Comparison of ENCODE assay signal across 1 cellular context in the genomic region with DNA sequence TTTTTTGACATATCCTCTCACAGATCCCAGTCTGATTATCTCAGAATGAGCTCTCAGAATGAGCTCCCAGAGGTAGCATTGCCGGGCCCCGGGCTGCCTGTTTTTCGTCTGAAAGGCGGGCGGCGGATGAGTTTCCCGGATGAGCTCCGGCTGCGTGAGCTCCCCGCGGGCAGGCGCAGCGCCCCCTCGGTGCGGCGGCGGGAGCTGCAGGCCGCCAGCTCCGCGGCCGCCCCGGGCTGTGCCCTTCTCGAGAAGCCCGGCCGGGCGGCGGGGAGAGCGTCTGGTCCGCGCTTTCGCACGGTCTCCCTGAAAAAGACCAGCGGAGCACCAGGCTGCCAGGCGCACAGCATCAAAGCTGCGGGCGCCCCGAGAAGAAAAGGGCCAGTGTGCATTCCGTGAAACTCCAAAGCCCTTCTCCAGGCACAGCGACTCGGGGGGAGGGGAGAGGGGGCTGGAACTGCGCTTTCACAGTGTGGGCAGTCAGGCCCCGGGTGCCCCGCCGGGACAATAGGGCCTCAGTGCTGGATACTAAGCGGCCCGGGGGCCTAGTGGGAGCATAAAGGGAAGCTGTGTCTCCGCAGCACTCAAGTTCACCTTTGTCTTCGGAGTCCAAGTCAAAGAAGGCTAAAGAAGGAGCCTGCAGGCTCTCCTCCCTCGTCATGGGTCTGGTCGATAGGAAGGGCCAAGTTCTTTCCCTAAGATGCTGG.
A peak's percentile ranks its signal among the peaks of the same experiment; 100 is the strongest.
TF ChIP-seq lines count a peak whose summit lies in the region.

No MANE protein-coding gene starts in this region.

TF ChIP-seq in K562, 482 proteins besides CTCF, POLR2A, EP300 and RAD21 (continued from another document and continues in another):
- TF ChIP-seq, protein P1, sequence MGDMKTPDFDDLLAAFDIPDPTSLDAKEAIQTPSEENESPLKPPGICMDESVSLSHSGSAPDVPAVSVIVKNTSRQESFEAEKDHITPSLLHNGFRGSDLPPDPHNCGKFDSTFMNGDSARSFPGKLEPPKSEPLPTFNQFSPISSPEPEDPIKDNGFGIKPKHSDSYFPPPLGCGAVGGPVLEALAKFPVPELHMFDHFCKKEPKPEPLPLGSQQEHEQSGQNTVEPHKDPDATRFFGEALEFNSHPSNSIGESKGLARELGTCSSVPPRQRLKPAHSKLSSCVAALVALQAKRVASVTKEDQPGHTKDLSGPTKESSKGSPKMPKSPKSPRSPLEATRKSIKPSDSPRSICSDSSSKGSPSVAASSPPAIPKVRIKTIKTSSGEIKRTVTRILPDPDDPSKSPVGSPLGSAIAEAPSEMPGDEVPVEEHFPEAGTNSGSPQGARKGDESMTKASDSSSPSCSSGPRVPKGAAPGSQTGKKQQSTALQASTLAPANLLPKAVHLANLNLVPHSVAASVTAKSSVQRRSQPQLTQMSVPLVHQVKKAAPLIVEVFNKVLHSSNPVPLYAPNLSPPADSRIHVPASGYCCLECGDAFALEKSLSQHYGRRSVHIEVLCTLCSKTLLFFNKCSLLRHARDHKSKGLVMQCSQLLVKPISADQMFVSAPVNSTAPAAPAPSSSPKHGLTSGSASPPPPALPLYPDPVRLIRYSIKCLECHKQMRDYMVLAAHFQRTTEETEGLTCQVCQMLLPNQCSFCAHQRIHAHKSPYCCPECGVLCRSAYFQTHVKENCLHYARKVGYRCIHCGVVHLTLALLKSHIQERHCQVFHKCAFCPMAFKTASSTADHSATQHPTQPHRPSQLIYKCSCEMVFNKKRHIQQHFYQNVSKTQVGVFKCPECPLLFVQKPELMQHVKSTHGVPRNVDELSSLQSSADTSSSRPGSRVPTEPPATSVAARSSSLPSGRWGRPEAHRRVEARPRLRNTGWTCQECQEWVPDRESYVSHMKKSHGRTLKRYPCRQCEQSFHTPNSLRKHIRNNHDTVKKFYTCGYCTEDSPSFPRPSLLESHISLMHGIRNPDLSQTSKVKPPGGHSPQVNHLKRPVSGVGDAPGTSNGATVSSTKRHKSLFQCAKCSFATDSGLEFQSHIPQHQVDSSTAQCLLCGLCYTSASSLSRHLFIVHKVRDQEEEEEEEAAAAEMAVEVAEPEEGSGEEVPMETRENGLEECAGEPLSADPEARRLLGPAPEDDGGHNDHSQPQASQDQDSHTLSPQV (IDR thresholded peaks at IDR 0.05), result peak; percentile 67
- TF ChIP-seq CTBP1 (IDR thresholded peaks at IDR 0.05; ENCODE audit: borderline replicate concordance) (peak; percentile 53), WHSC1 (IDR thresholded peaks at IDR 0.05; ENCODE audit: low read length) (no peak), HMGN3 (IDR thresholded peaks at IDR 0.05; ENCODE audit: borderline replicate concordance, extremely low read depth, insufficient read length, low read depth, low read length) (peak; percentile 74), ATF7 (IDR thresholded peaks at IDR 0.05) (peak; percentile 62), PURB (CRISPR knock-in tag; IDR thresholded peaks at IDR 0.05; ENCODE audit: low read depth) (no peak), POLR2B (IDR thresholded peaks at IDR 0.05; ENCODE audit: low read depth, partially characterized antibody) (peak; percentile 31), RBFOX2 (IDR thresholded peaks at IDR 0.05; ENCODE audit: low read depth, low read length) (peak; percentile 80), ZNF830 (CRISPR knock-in tag; IDR thresholded peaks at IDR 0.05) (no peak), TBP (optimal IDR thresholded peaks at IDR 0.05; ENCODE audit: low read depth, low read length) (peak; percentile 58), SRSF7 (optimal IDR thresholded peaks at IDR 0.05; ENCODE audit: low read depth, low read length) (no peak), JUND (IDR thresholded peaks at IDR 0.05; ENCODE audit: borderline replicate concordance, low read depth, low read length) (peak; percentile 44; the same call in 1 of the 2 replicates), JUND (tag; IDR thresholded peaks at IDR 0.05; ENCODE audit: borderline replicate concordance, low read depth, low read length) (no peak; the same call in 2 of the 3 replicates), IRF2 (CRISPR knock-in tag; IDR thresholded peaks at IDR 0.05) (no peak), SOX6 (IDR thresholded peaks at IDR 0.05) (peak; percentile 33; the same call in 1 of the 2 replicates), MCM7 (IDR thresholded peaks at IDR 0.05) (no peak), MAZ (CRISPR knock-in tag; conservative IDR thresholded peaks at IDR 0.05 in 1 of 2, IDR thresholded peaks at IDR 0.05 in 1 of 2) (peak in 1 of 2 experiments; percentile 57; a peak in 2 of 4 replicates)
- TF ChIP-seq, protein P2, sequence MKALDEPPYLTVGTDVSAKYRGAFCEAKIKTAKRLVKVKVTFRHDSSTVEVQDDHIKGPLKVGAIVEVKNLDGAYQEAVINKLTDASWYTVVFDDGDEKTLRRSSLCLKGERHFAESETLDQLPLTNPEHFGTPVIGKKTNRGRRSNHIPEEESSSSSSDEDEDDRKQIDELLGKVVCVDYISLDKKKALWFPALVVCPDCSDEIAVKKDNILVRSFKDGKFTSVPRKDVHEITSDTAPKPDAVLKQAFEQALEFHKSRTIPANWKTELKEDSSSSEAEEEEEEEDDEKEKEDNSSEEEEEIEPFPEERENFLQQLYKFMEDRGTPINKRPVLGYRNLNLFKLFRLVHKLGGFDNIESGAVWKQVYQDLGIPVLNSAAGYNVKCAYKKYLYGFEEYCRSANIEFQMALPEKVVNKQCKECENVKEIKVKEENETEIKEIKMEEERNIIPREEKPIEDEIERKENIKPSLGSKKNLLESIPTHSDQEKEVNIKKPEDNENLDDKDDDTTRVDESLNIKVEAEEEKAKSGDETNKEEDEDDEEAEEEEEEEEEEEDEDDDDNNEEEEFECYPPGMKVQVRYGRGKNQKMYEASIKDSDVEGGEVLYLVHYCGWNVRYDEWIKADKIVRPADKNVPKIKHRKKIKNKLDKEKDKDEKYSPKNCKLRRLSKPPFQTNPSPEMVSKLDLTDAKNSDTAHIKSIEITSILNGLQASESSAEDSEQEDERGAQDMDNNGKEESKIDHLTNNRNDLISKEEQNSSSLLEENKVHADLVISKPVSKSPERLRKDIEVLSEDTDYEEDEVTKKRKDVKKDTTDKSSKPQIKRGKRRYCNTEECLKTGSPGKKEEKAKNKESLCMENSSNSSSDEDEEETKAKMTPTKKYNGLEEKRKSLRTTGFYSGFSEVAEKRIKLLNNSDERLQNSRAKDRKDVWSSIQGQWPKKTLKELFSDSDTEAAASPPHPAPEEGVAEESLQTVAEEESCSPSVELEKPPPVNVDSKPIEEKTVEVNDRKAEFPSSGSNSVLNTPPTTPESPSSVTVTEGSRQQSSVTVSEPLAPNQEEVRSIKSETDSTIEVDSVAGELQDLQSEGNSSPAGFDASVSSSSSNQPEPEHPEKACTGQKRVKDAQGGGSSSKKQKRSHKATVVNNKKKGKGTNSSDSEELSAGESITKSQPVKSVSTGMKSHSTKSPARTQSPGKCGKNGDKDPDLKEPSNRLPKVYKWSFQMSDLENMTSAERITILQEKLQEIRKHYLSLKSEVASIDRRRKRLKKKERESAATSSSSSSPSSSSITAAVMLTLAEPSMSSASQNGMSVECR (CRISPR knock-in tag; IDR thresholded peaks at IDR 0.05), result no peak
- TF ChIP-seq, protein P3, sequence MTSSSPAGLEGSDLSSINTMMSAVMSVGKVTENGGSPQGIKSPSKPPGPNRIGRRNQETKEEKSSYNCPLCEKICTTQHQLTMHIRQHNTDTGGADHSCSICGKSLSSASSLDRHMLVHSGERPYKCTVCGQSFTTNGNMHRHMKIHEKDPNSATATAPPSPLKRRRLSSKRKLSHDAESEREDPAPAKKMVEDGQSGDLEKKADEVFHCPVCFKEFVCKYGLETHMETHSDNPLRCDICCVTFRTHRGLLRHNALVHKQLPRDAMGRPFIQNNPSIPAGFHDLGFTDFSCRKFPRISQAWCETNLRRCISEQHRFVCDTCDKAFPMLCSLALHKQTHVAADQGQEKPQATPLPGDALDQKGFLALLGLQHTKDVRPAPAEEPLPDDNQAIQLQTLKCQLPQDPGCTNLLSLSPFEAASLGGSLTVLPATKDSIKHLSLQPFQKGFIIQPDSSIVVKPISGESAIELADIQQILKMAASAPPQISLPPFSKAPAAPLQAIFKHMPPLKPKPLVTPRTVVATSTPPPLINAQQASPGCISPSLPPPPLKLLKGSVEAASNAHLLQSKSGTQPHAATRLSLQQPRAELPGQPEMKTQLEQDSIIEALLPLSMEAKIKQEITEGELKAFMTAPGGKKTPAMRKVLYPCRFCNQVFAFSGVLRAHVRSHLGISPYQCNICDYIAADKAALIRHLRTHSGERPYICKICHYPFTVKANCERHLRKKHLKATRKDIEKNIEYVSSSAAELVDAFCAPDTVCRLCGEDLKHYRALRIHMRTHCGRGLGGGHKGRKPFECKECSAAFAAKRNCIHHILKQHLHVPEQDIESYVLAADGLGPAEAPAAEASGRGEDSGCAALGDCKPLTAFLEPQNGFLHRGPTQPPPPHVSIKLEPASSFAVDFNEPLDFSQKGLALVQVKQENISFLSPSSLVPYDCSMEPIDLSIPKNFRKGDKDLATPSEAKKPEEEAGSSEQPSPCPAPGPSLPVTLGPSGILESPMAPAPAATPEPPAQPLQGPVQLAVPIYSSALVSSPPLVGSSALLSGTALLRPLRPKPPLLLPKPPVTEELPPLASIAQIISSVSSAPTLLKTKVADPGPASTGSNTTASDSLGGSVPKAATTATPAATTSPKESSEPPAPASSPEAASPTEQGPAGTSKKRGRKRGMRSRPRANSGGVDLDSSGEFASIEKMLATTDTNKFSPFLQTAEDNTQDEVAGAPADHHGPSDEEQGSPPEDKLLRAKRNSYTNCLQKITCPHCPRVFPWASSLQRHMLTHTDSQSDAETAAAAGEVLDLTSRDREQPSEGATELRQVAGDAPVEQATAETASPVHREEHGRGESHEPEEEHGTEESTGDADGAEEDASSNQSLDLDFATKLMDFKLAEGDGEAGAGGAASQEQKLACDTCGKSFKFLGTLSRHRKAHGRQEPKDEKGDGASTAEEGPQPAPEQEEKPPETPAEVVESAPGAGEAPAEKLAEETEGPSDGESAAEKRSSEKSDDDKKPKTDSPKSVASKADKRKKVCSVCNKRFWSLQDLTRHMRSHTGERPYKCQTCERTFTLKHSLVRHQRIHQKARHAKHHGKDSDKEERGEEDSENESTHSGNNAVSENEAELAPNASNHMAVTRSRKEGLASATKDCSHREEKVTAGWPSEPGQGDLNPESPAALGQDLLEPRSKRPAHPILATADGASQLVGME (CRISPR knock-in tag; IDR thresholded peaks at IDR 0.05), result no peak
- TF ChIP-seq, protein P4, sequence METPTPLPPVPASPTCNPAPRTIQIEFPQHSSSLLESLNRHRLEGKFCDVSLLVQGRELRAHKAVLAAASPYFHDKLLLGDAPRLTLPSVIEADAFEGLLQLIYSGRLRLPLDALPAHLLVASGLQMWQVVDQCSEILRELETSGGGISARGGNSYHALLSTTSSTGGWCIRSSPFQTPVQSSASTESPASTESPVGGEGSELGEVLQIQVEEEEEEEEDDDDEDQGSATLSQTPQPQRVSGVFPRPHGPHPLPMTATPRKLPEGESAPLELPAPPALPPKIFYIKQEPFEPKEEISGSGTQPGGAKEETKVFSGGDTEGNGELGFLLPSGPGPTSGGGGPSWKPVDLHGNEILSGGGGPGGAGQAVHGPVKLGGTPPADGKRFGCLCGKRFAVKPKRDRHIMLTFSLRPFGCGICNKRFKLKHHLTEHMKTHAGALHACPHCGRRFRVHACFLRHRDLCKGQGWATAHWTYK (CRISPR knock-in tag; IDR thresholded peaks at IDR 0.05), result no peak
- TF ChIP-seq, protein P5, sequence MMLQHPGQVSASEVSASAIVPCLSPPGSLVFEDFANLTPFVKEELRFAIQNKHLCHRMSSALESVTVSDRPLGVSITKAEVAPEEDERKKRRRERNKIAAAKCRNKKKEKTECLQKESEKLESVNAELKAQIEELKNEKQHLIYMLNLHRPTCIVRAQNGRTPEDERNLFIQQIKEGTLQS (IDR thresholded peaks at IDR 0.05), result no peak
- TF ChIP-seq, protein P5 (CRISPR knock-in tag; conservative IDR thresholded peaks at IDR 0.05), result peak; percentile 48; the same call in 1 of the 2 replicates
- TF ChIP-seq, protein P6, sequence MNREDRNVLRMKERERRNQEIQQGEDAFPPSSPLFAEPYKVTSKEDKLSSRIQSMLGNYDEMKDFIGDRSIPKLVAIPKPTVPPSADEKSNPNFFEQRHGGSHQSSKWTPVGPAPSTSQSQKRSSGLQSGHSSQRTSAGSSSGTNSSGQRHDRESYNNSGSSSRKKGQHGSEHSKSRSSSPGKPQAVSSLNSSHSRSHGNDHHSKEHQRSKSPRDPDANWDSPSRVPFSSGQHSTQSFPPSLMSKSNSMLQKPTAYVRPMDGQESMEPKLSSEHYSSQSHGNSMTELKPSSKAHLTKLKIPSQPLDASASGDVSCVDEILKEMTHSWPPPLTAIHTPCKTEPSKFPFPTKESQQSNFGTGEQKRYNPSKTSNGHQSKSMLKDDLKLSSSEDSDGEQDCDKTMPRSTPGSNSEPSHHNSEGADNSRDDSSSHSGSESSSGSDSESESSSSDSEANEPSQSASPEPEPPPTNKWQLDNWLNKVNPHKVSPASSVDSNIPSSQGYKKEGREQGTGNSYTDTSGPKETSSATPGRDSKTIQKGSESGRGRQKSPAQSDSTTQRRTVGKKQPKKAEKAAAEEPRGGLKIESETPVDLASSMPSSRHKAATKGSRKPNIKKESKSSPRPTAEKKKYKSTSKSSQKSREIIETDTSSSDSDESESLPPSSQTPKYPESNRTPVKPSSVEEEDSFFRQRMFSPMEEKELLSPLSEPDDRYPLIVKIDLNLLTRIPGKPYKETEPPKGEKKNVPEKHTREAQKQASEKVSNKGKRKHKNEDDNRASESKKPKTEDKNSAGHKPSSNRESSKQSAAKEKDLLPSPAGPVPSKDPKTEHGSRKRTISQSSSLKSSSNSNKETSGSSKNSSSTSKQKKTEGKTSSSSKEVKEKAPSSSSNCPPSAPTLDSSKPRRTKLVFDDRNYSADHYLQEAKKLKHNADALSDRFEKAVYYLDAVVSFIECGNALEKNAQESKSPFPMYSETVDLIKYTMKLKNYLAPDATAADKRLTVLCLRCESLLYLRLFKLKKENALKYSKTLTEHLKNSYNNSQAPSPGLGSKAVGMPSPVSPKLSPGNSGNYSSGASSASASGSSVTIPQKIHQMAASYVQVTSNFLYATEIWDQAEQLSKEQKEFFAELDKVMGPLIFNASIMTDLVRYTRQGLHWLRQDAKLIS (CRISPR knock-in tag; IDR thresholded peaks at IDR 0.05), result no peak
- TF ChIP-seq, protein P7, sequence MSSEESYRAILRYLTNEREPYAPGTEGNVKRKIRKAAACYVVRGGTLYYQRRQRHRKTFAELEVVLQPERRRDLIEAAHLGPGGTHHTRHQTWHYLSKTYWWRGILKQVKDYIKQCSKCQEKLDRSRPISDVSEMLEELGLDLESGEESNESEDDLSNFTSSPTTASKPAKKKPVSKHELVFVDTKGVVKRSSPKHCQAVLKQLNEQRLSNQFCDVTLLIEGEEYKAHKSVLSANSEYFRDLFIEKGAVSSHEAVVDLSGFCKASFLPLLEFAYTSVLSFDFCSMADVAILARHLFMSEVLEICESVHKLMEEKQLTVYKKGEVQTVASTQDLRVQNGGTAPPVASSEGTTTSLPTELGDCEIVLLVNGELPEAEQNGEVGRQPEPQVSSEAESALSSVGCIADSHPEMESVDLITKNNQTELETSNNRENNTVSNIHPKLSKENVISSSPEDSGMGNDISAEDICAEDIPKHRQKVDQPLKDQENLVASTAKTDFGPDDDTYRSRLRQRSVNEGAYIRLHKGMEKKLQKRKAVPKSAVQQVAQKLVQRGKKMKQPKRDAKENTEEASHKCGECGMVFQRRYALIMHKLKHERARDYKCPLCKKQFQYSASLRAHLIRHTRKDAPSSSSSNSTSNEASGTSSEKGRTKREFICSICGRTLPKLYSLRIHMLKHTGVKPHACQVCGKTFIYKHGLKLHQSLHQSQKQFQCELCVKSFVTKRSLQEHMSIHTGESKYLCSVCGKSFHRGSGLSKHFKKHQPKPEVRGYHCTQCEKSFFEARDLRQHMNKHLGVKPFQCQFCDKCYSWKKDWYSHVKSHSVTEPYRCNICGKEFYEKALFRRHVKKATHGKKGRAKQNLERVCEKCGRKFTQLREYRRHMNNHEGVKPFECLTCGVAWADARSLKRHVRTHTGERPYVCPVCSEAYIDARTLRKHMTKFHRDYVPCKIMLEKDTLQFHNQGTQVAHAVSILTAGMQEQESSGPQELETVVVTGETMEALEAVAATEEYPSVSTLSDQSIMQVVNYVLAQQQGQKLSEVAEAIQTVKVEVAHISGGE (CRISPR knock-in tag; IDR thresholded peaks at IDR 0.05), result peak in 1 of 3 experiments; percentile 76; a peak in 2 of 6 replicates
